Comparison of ENCODE assay signal across 10 cellular contexts in genomic region chr11:73388241-73389133, GRCh38. TPM values are rescaled to one million over a fixed set of nuclear protein-coding genes. Genes with fewer than 3 reads are reported as not detected.
A peak's percentile ranks its signal among the peaks of the same experiment; 100 is the strongest.
DNase-seq lines count a peak whose midpoint lies in the region; ATAC-seq, FAIRE-seq and TF ChIP-seq lines count a peak whose summit lies in the region.
"Had no signal": no experiment of that assay in that cellular context is flagged by ENCODE, and none has a peak within 500 bp of the region (broad histone marks: within the 10 kb centered on the region; RNA-seq: fewer than 3 reads in every experiment).

No MANE protein-coding gene starts in this region.

- peak overlapping the region; percentile 2 for H3K27ac ChIP-seq in C4-2B
- H3K27ac ChIP-seq in K562 (ENCODE audit: extremely low read depth, low read depth, low read length) = no peak overlapping the region
- H3K27ac ChIP-seq in mesendoderm (ENCODE audit: low read depth, low read length) = no peak overlapping the region
- H3K27ac ChIP-seq: KMS-11 had no signal

- peaks cover 6% of the 10 kb centered on the region for H3K79me1 ChIP-seq in mesendoderm (ENCODE audit: low read length)

- H3K79me2 ChIP-seq in K562 (ENCODE audit: control insufficient read depth, insufficient read depth, low read length) = peaks cover 50% of the 10 kb centered on the region
- H3K79me2 ChIP-seq in mesendoderm (ENCODE audit: control insufficient read depth, insufficient read depth, low read length) = peaks cover 2% of the 10 kb centered on the region

- BruUV-seq in K562 (replicated peaks; lab: Mats Ljungman, UMichigan) = no TSS peak

- no peak for TF ChIP-seq RAD21 in K562 (CRISPR knock-in tag; conservative IDR thresholded peaks at IDR 0.05 in 1 of 2, IDR thresholded peaks at IDR 0.05 in 1 of 2)

- peak; percentile 55 for DNase-seq in KG1 (lab: John Stamatoyannopoulos, UW)
- DNase-seq in K562 (ENCODE audit: extremely low read depth in 1 of 4, low spot score in 3 of 4) = no peak
- peak; percentile 46 for DNase-seq in mesendoderm
- no peak for DNase-seq in BE2C
- no peak for DNase-seq in NCI-H1694 (lab: John Stamatoyannopoulos, UW)
- DNase-seq in activated effector memory CD4-positive, alpha-beta T cell treated with anti-CD3 and anti-CD28 coated beads, Interleukin-2, amount 50 U/mL, for 16 hours = no peak
- DNase-seq: stimulated activated CD4-positive, alpha-beta T cell treated with anti-CD3 and anti-CD28 coated beads, Interleukin-2, amount 100 ng/mL, for 24 hours had no signal

- no peak overlapping the region for H2BK15ac ChIP-seq in mesendoderm (replicated peaks; ENCODE audit: low read depth)

- no peak overlapping the region for H3K18ac ChIP-seq in mesendoderm (ENCODE audit: low read length)

- no peak overlapping the region for H4K8ac ChIP-seq in mesendoderm (ENCODE audit: low read depth, low read length)

- ATAC-seq in K562 = no peak
- no peak for ATAC-seq in GM21786 (IDR thresholded peaks at IDR 0.05; ENCODE audit: unreplicated experiment)

- in situ Hi-C loops in K562 (cut with MboI) = no loop called here

- no peak for TF ChIP-seq POLR2A in K562 (conservative IDR thresholded peaks at IDR 0.05)

- CTCF ChIA-PET in K562 (lab: Yijun Ruan, JAX; ENCODE audit: low intra/inter-chr PET ratio) = no interaction called here

- H3K9me3 ChIP-seq in K562 (replicated peaks; ENCODE audit: control insufficient read depth, insufficient read depth, low read depth, low read length) (no peaks in the 10 kb centered on the region), BE2C (no peaks in the 10 kb centered on the region)

- 75% methylated on average over 18 of the region's 23 CpGs for WGBS in K562 (ENCODE audit: insufficient coverage, low coverage, missing lambda C conversion rate)
- no CpG with 5 or more reads among the region's 23 CpGs for WGBS in mesendoderm (ENCODE audit: extremely low coverage, insufficient coverage, low lambda C conversion rate)

- H3K4me1 ChIP-seq in K562 (replicated peaks in 1 of 2; ENCODE audit: control insufficient read depth in 2 of 2, insufficient read depth in 2 of 2, low read length in 2 of 2) (peaks cover 33 to 85% of the 10 kb centered on the region in 2 experiments), mesendoderm (ENCODE audit: control insufficient read depth, low read depth, low read length) (no peaks in the 10 kb centered on the region), BE2C (no peaks in the 10 kb centered on the region)

- H3K36me3 ChIP-seq in K562 (ENCODE audit: control insufficient read depth, insufficient read depth, low read length) (peaks cover 55% of the 10 kb centered on the region; the same call in 2 of the 3 replicates), mesendoderm (ENCODE audit: control insufficient read depth, insufficient read depth, low read length) (no peaks in the 10 kb centered on the region), BE2C (no peaks in the 10 kb centered on the region)

- H2BK5ac ChIP-seq in mesendoderm (ENCODE audit: low read length) = no peak overlapping the region

- no peak overlapping the region for H2BK120ac ChIP-seq in mesendoderm (ENCODE audit: low read depth, low read length)

- no peak overlapping the region for H3K4me2 ChIP-seq in K562 (ENCODE audit: insufficient read depth, low read length)
- H3K4me2 ChIP-seq in mesendoderm (ENCODE audit: low read length) = no peak overlapping the region
- H3K4me2 ChIP-seq: KMS-11 had no signal

- H3K9ac ChIP-seq in K562 (ENCODE audit: insufficient read depth in 1 of 2, low read depth in 2 of 2, low read length in 2 of 2) = peak overlapping the region in 1 of 2 experiments; percentile 83; a peak in 2 of 4 replicates
- H3K9ac ChIP-seq in mesendoderm (ENCODE audit: low read length) = no peak overlapping the region
- H3K9ac ChIP-seq: KMS-11 had no signal

- H3K27me3 ChIP-seq in K562 (ENCODE audit: control insufficient read depth in 2 of 2, insufficient read depth in 2 of 2, low read length in 2 of 2) (no peaks in the 10 kb centered on the region), mesendoderm (ENCODE audit: insufficient read depth, low read length, poor library complexity) (no peaks in the 10 kb centered on the region), BE2C (no peaks in the 10 kb centered on the region)

- no peak for TF ChIP-seq CTCF in C4-2B (conservative IDR thresholded peaks at IDR 0.05)
- TF ChIP-seq CTCF in K562 (IDR thresholded peaks at IDR 0.05 in 2 of 3, conservative IDR thresholded peaks at IDR 0.05 in 1 of 3; ENCODE audit: insufficient read depth in 2 of 3, low read depth in 1 of 3, low read length in 3 of 3) = no peak
- no peak for TF ChIP-seq CTCF in BE2C (IDR thresholded peaks at IDR 0.05; ENCODE audit: low read depth, low read length)

- H3K9me1 ChIP-seq in K562 (ENCODE audit: control insufficient read depth, insufficient read depth, low read length) = peaks cover 12% of the 10 kb centered on the region

- peaks cover 36% of the 10 kb centered on the region for H4K20me1 ChIP-seq in K562 (replicated peaks; ENCODE audit: control insufficient read depth, insufficient read depth, low read length)

- H2AK5ac ChIP-seq in mesendoderm (ENCODE audit: low read length) = no peak overlapping the region

- FAIRE-seq in K562 (lab: Jason Lieb, UNC) = no peak

- no peak for TF ChIP-seq EP300 in K562 (IDR thresholded peaks at IDR 0.05; ENCODE audit: low read length)

- H3K4me3 ChIP-seq in K562 (no peak overlapping the region), mesendoderm (ENCODE audit: low read length) (no peak overlapping the region), BE2C (ENCODE audit: low read depth, low read length) (no peak overlapping the region)

- POLR2A ChIA-PET in K562 (lab: Yijun Ruan, JAX) = interaction anchor here (0.6 to 1.0 kb wide), 3 partner anchors 12 to 44 kb away, joined by 3 read pairs; no protein-coding TSS in a partner anchor

- peak overlapping the region; percentile 24 for H3K23ac ChIP-seq in mesendoderm (ENCODE audit: low read length)

- no peak overlapping the region for H4K5ac ChIP-seq in mesendoderm (ENCODE audit: low read length)

- H2AFZ ChIP-seq in K562 (ENCODE audit: low read depth, low read length) = no peak overlapping the region

- H3K4ac ChIP-seq in mesendoderm (ENCODE audit: low read depth, low read length) = no peak overlapping the region

- H3K56ac ChIP-seq in mesendoderm (ENCODE audit: low read length) = no peak overlapping the region

- intact Hi-C loops in K562 (cut with micrococcal nuclease) = no loop called here

TF ChIP-seq in K562, 482 proteins besides CTCF, POLR2A, EP300 and RAD21:
- TF ChIP-seq ATF1 (CRISPR knock-in tag; IDR thresholded peaks at IDR 0.05) (no peak), ATF1 (tag; IDR thresholded peaks at IDR 0.05) (no peak), ZNF785 (CRISPR knock-in tag; IDR thresholded peaks at IDR 0.05) (no peak), PYGO2 (tag; IDR thresholded peaks at IDR 0.05) (no peak), ZBTB33 (CRISPR knock-in tag; IDR thresholded peaks at IDR 0.05) (peak; percentile 92), HNRNPL (IDR thresholded peaks at IDR 0.05; ENCODE audit: low read depth, low read length) (no peak), ZFP36 (IDR thresholded peaks at IDR 0.05; ENCODE audit: low read depth, low read length, partially characterized antibody) (peak; percentile 27), FIP1L1 (IDR thresholded peaks at IDR 0.05; ENCODE audit: low read depth, low read length, poor library complexity, severe bottlenecking) (no peak), SIRT6 (IDR thresholded peaks at IDR 0.05; ENCODE audit: low read depth, low read length) (no peak)

RNA-seq across cellular contexts. Expression of gene RELT, which starts 12.3 kb away (rescaled TPM):
- total RNA-seq in K562 (2011; cell fraction: chromatin; rRNA removed; ENCODE audit: low replicate concordance) = 24.0 and 79.7 TPM in 2 replicates
- 52.2 and 56.9 TPM in 2 replicates for total RNA-seq in K562 (2011; cell fraction: nucleolus; rRNA removed)
- 38.4 and 46.9 TPM in 2 replicates for total RNA-seq in K562 (2011; cell fraction: nucleoplasm; rRNA removed)
- total RNA-seq in K562 (2014; rRNA removed) (11.2 and 13.3 TPM in 2 replicates), K562 (2014; rRNA removed; fragmentation: Illumina TruSeq; extraction: Trizol) (3.1 and 3.8 TPM in 2 replicates), K562 (2015; rRNA removed; fragmentation: Illumina TruSeq; extraction: Trizol) (9.6 and 9.8 TPM in 2 replicates), K562 (2021) (18.4 and 20.2 TPM in 2 replicates)
- polyA plus RNA-seq in K562 (2011; rRNA removed) (7.4 and 11.8 TPM in 2 replicates), K562 (2014; fragmentation: Illumina TruSeq; extraction: Trizol) (6.0 and 8.6 TPM in 2 replicates), K562 (2014; fragmentation: Nextera tagmentation; extraction: Ambion mirVana) (1 to 10 TPM; 1.1 to 1.2 TPM), K562 (2014; rRNA removed) (14.4 and 14.9 TPM in 2 replicates)
- polyA plus RNA-seq in K562 (2011; cell fraction: cytosol; rRNA removed) = 11.0 and 16.5 TPM in 2 replicates
- polyA plus RNA-seq in K562 (2011; cell fraction: nucleus; rRNA removed) = 55.1 and 73.5 TPM in 2 replicates
- polyA plus RNA-seq in K562 (2012) = 8.7 and 14.0 TPM in 2 replicates
- 4.7 and 6.0 TPM in 2 replicates for polyA minus RNA-seq in K562 (2011; rRNA and poly(A)+ RNA removed)
- polyA minus RNA-seq in K562 (2011; cell fraction: cytosol; rRNA and poly(A)+ RNA removed) = 7.3 and 8.5 TPM in 2 replicates
- polyA minus RNA-seq in K562 (2011; cell fraction: nucleus; rRNA and poly(A)+ RNA removed) = 18.2 and 20.5 TPM in 2 replicates
- polyA plus RNA-seq in mesendoderm (2013, experiment 1 of 2) = 2.8 TPM
- polyA plus RNA-seq in mesendoderm (2013, experiment 2 of 2) = 3.0 TPM
- 7.5 TPM for polyA plus RNA-seq in BE2C (2012; ENCODE audit: insufficient read depth, insufficient read length, low read depth)

Comparison
In these comparisons a context has a peak if more than half of its experiments do, and no peak if none do; other contexts are left out.
1. DNase-seq: peak in KG1 (single experiment) and mesendoderm (single experiment); none in K562 (0 of 4), BE2C (single experiment), NCI-H1694 (single experiment) and activated effector memory CD4-positive, alpha-beta T cell treated with anti-CD3 and anti-CD28 coated beads, Interleukin-2, amount 50 U/mL, for 16 hours (single experiment).